Comparison of ENCODE assay signal across 1 cellular context in the genomic region with DNA sequence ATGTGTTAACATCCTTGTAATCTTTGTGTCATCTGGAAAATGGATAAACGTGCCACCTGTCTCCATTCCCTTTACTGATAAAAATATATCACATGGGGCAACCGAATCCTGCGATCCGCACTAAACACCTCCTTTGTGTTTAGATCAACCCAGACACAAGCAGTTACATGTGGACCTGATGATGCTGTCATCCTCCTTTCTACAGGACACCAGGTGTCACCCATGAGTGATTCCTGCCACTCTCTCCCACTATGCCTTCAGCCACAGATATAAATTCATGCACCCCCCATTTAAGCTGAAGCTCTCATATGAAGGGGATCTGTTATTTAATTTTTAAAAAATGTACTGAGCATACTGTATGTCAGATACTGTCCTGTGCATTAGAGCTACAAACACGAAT.
TF ChIP-seq lines count a peak whose summit lies in the region.

No MANE protein-coding gene starts in this region.

TF ChIP-seq in HCT116, 20 proteins besides CTCF, POLR2A, EP300 and RAD21 (continued from another document):
- TF ChIP-seq, protein P1, sequence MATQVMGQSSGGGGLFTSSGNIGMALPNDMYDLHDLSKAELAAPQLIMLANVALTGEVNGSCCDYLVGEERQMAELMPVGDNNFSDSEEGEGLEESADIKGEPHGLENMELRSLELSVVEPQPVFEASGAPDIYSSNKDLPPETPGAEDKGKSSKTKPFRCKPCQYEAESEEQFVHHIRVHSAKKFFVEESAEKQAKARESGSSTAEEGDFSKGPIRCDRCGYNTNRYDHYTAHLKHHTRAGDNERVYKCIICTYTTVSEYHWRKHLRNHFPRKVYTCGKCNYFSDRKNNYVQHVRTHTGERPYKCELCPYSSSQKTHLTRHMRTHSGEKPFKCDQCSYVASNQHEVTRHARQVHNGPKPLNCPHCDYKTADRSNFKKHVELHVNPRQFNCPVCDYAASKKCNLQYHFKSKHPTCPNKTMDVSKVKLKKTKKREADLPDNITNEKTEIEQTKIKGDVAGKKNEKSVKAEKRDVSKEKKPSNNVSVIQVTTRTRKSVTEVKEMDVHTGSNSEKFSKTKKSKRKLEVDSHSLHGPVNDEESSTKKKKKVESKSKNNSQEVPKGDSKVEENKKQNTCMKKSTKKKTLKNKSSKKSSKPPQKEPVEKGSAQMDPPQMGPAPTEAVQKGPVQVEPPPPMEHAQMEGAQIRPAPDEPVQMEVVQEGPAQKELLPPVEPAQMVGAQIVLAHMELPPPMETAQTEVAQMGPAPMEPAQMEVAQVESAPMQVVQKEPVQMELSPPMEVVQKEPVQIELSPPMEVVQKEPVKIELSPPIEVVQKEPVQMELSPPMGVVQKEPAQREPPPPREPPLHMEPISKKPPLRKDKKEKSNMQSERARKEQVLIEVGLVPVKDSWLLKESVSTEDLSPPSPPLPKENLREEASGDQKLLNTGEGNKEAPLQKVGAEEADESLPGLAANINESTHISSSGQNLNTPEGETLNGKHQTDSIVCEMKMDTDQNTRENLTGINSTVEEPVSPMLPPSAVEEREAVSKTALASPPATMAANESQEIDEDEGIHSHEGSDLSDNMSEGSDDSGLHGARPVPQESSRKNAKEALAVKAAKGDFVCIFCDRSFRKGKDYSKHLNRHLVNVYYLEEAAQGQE (IDR thresholded peaks at IDR 0.05; ENCODE audit: low read depth), result no peak
- no peak for TF ChIP-seq JUND (IDR thresholded peaks at IDR 0.05)
- no peak for TF ChIP-seq ZNF274 (IDR thresholded peaks at IDR 0.05; ENCODE audit: low read depth, low read length)
- TF ChIP-seq EZH2phosphoT487 (IDR thresholded peaks at IDR 0.05; ENCODE audit: borderline replicate concordance), result no peak
- no peak for TF ChIP-seq EGR1 (IDR thresholded peaks at IDR 0.05; ENCODE audit: low read depth)
- no peak for TF ChIP-seq TCF7L2 (IDR thresholded peaks at IDR 0.05; ENCODE audit: borderline replicate concordance, extremely low read depth, insufficient read depth, insufficient read length)
- no peak for TF ChIP-seq FOSL1 (IDR thresholded peaks at IDR 0.05; ENCODE audit: low read depth)
- TF ChIP-seq CEBPB (IDR thresholded peaks at IDR 0.05; ENCODE audit: low read depth), result no peak
- TF ChIP-seq ELF1 (IDR thresholded peaks at IDR 0.05; ENCODE audit: borderline replicate concordance, low read depth), result no peak
- no peak for TF ChIP-seq SRF (IDR thresholded peaks at IDR 0.05; ENCODE audit: low read depth)
- TF ChIP-seq SIN3A (IDR thresholded peaks at IDR 0.05; ENCODE audit: low read depth), result no peak
- no peak for TF ChIP-seq POLR2AphosphoS5 (IDR thresholded peaks at IDR 0.05; ENCODE audit: low read depth, low read length)
- TF ChIP-seq ZBTB33 (IDR thresholded peaks at IDR 0.05; ENCODE audit: extremely low read depth, insufficient replicate concordance, low read length), result no peak
- TF ChIP-seq SP1 (IDR thresholded peaks at IDR 0.05; ENCODE audit: low read depth), result no peak
- TF ChIP-seq YY1 (IDR thresholded peaks at IDR 0.05; ENCODE audit: extremely low read depth, insufficient replicate concordance, low read depth, low read length), result no peak
